ENCODE assay signal across 21 cellular contexts in the genomic region with DNA sequence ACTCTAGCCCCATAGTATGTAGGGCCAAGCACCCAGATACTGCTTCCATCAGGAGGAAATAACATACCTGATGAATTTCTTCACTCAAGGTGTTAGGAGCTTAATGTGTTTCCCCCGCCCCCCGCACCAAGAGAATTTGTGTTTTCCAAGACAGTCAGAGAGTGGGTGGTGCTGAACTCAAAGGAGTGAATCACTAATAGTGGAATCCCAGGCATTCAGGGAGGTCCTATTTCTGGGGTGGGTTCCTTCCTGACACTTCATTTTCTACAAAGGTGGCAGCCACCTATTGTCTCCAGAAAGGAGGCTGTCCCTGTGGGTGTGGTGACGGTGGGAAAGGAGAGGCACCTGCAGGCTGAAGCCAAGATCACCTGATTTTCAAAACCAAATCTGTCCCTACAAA. TPM values are rescaled to one million over a fixed set of nuclear protein-coding genes. Genes with fewer than 3 reads are reported as not detected.
DNase-seq lines count a peak whose midpoint lies in the region; ATAC-seq and TF ChIP-seq lines count a peak whose summit lies in the region.
"Had no signal": no experiment of that assay in that cellular context is flagged by ENCODE, and none has a peak within 500 bp of the region (broad histone marks: within the 10 kb centered on the region; RNA-seq: fewer than 3 reads in every experiment).

No MANE protein-coding gene starts in this region.

- no peaks in the 10 kb centered on the region for H3K9me3 Mint-ChIP-seq in MCF 10A (ENCODE audit: unreplicated experiment)
- no peaks in the 10 kb centered on the region for H3K9me3 Mint-ChIP-seq in activated T-helper 1 cell treated with anti-CD3 and anti-CD28 coated beads, Interleukin-12 subunit alpha, Interleukin-12 subunit beta, Interleukin-2, Interleukin-4 antibody, amounts not matched to agents 30 ng/mL and 10 ng/mL and 1 ng/mL, durations not matched to agents 14 hours and 24 hours and 36 hours
- no peaks in the 10 kb centered on the region for H3K9me3 Mint-ChIP-seq in naive thymus-derived CD4-positive, alpha-beta T cell
- H3K9me3 Mint-ChIP-seq: activated B cell treated with CpG ODN at 0.5 μM for 24 hours; activated naive CD4-positive, alpha-beta T cell treated with anti-CD3 and anti-CD28 coated beads for 36 hours; CD8-positive, alpha-beta memory T cell; stimulated activated naive B cell treated with anti-CD40 and anti-IgM and Interleukin-4, amounts not matched to agents 10 μg/mL and 1 μg/mL and 100 μg/mL, for 72 hours; T-cell had no signal

- no peak for TF ChIP-seq CTCF in MCF 10A (IDR thresholded peaks at IDR 0.05; ENCODE audit: unreplicated experiment)

- no peaks in the 10 kb centered on the region for H3K9me3 ChIP-seq in naive thymus-derived CD4-positive, alpha-beta T cell (ENCODE audit: control insufficient read depth in 2 of 3, low read length in 3 of 3)
- H3K9me3 ChIP-seq: Peyer's patch had no signal

- no peak overlapping the region for H3K4me3 Mint-ChIP-seq in MCF 10A (ENCODE audit: unreplicated experiment)
- H3K4me3 Mint-ChIP-seq in activated T-helper 1 cell treated with anti-CD3 and anti-CD28 coated beads, Interleukin-12 subunit alpha, Interleukin-12 subunit beta, Interleukin-2, Interleukin-4 antibody, amounts not matched to agents 30 ng/mL and 10 ng/mL and 1 ng/mL, durations not matched to agents 14 hours and 24 hours and 36 hours, result no peak overlapping the region
- H3K4me3 Mint-ChIP-seq in naive thymus-derived CD4-positive, alpha-beta T cell, result no peak overlapping the region
- H3K4me3 Mint-ChIP-seq: activated B cell treated with CpG ODN at 0.5 μM for 24 hours; activated CD8-positive, alpha-beta memory T cell treated with anti-CD3 and anti-CD28 coated beads, Interleukin-2, amount 10 ng/mL, durations not matched to agents 7 days and 5 days; activated naive CD4-positive, alpha-beta T cell treated with anti-CD3 and anti-CD28 coated beads for 36 hours; CD8-positive, alpha-beta memory T cell; stimulated activated naive B cell treated with anti-CD40 and anti-IgM and Interleukin-4, amounts not matched to agents 10 μg/mL and 1 μg/mL and 100 μg/mL, for 72 hours; T-cell had no signal

- H3K27me3 ChIP-seq in naive thymus-derived CD4-positive, alpha-beta T cell (ENCODE audit: control insufficient read depth in 2 of 2, insufficient read depth in 2 of 2, low read length in 2 of 2), result no peaks in the 10 kb centered on the region
- H3K27me3 ChIP-seq: Peyer's patch had no signal

- DNase-seq in 8988T, result peak; percentile 21
- peak; percentile 46 for DNase-seq in HT1080 (ENCODE audit: low read depth)
- DNase-seq in MCF 10A (ENCODE audit: unreplicated experiment), result peak; percentile 41
- DNase-seq in iPS-NIHi11 (ENCODE audit: low spot score), result peak; percentile 30
- DNase-seq in NCI-H2107 (lab: John Stamatoyannopoulos, UW), result no peak
- no peak for DNase-seq in activated T-helper 1 cell treated with anti-CD3 and anti-CD28 coated beads, Interleukin-12 subunit alpha, Interleukin-12 subunit beta, Interleukin-2, Interleukin-4 antibody, amounts not matched to agents 30 ng/mL and 10 ng/mL and 1 ng/mL, durations not matched to agents 14 hours and 24 hours and 36 hours (ENCODE audit: low spot score)
- no peak for DNase-seq in naive thymus-derived CD4-positive, alpha-beta T cell
- no peak for DNase-seq in NCI-H774 (lab: John Stamatoyannopoulos, UW)
- DNase-seq: activated B cell treated with CpG ODN at 0.5 μM for 24 hours; activated CD8-positive, alpha-beta memory T cell treated with anti-CD3 and anti-CD28 coated beads, Interleukin-2, amount 10 ng/mL, durations not matched to agents 7 days and 5 days; activated naive CD4-positive, alpha-beta T cell treated with anti-CD3 and anti-CD28 coated beads for 36 hours; CD8-positive, alpha-beta memory T cell; left ventricle myocardium superior; NCI-H1694; NCI-H524; Peyer's patch; stimulated activated naive B cell treated with anti-CD40 and anti-IgM and Interleukin-4, amounts not matched to agents 10 μg/mL and 1 μg/mL and 100 μg/mL, for 72 hours; T-cell had no signal

- H3K4me1 Mint-ChIP-seq in MCF 10A (ENCODE audit: insufficient read depth, unreplicated experiment), result peaks cover 13% of the 10 kb centered on the region
- H3K4me1 Mint-ChIP-seq in activated T-helper 1 cell treated with anti-CD3 and anti-CD28 coated beads, Interleukin-12 subunit alpha, Interleukin-12 subunit beta, Interleukin-2, Interleukin-4 antibody, amounts not matched to agents 30 ng/mL and 10 ng/mL and 1 ng/mL, durations not matched to agents 14 hours and 24 hours and 36 hours (ENCODE audit: low read depth), result no peaks in the 10 kb centered on the region
- H3K4me1 Mint-ChIP-seq in naive thymus-derived CD4-positive, alpha-beta T cell, result no peaks in the 10 kb centered on the region
- H3K4me1 Mint-ChIP-seq: activated B cell treated with CpG ODN at 0.5 μM for 24 hours; activated CD8-positive, alpha-beta memory T cell treated with anti-CD3 and anti-CD28 coated beads, Interleukin-2, amount 10 ng/mL, durations not matched to agents 7 days and 5 days; CD8-positive, alpha-beta memory T cell; T-cell had no signal

- H3K4me1 ChIP-seq in naive thymus-derived CD4-positive, alpha-beta T cell (ENCODE audit: control insufficient read depth in 2 of 2, insufficient read depth in 2 of 2, low read length in 2 of 2), result no peaks in the 10 kb centered on the region
- H3K4me1 ChIP-seq: Peyer's patch had no signal

- no peaks in the 10 kb centered on the region for H3K36me3 Mint-ChIP-seq in MCF 10A (ENCODE audit: insufficient read depth, unreplicated experiment)
- no peaks in the 10 kb centered on the region for H3K36me3 Mint-ChIP-seq in activated T-helper 1 cell treated with anti-CD3 and anti-CD28 coated beads, Interleukin-12 subunit alpha, Interleukin-12 subunit beta, Interleukin-2, Interleukin-4 antibody, amounts not matched to agents 30 ng/mL and 10 ng/mL and 1 ng/mL, durations not matched to agents 14 hours and 24 hours and 36 hours (ENCODE audit: low read depth)
- H3K36me3 Mint-ChIP-seq in naive thymus-derived CD4-positive, alpha-beta T cell, result no peaks in the 10 kb centered on the region
- H3K36me3 Mint-ChIP-seq: activated CD8-positive, alpha-beta memory T cell treated with anti-CD3 and anti-CD28 coated beads, Interleukin-2, amount 10 ng/mL, durations not matched to agents 7 days and 5 days; CD8-positive, alpha-beta memory T cell; stimulated activated naive B cell treated with anti-CD40 and anti-IgM and Interleukin-4, amounts not matched to agents 10 μg/mL and 1 μg/mL and 100 μg/mL, for 72 hours; T-cell had no signal

- intact Hi-C loops in MCF 10A (cut with micrococcal nuclease), result no loop called here
- intact Hi-C loops in activated T-helper 1 cell treated with anti-CD3 and anti-CD28 coated beads, Interleukin-12 subunit alpha, Interleukin-12 subunit beta, Interleukin-2, Interleukin-4 antibody, amounts not matched to agents 30 ng/mL and 10 ng/mL and 1 ng/mL, durations not matched to agents 14 hours and 24 hours and 36 hours (cut with micrococcal nuclease), result no loop called here
- intact Hi-C loops in naive thymus-derived CD4-positive, alpha-beta T cell (cut with micrococcal nuclease), result no loop called here

- H3K27ac ChIP-seq in naive thymus-derived CD4-positive, alpha-beta T cell (ENCODE audit: low read depth, low read length), result no peak overlapping the region
- H3K27ac ChIP-seq: KMS-11, Peyer's patch had no signal

- POLR2A ChIA-PET in MCF 10A (lab: Yijun Ruan, JAX), result no interaction called here
- POLR2A ChIA-PET in naive thymus-derived CD4-positive, alpha-beta T cell (lab: Charles Lee), result no interaction called here

- H3K36me3 ChIP-seq in naive thymus-derived CD4-positive, alpha-beta T cell (ENCODE audit: control insufficient read depth in 2 of 3, insufficient read depth in 3 of 3, low read length in 3 of 3), result no peaks in the 10 kb centered on the region
- H3K36me3 ChIP-seq: Peyer's patch had no signal

- no peak for ATAC-seq in naive thymus-derived CD4-positive, alpha-beta T cell
- ATAC-seq: activated CD8-positive, alpha-beta memory T cell treated with anti-CD3 and anti-CD28 coated beads, Interleukin-2, amount 10 ng/mL, durations not matched to agents 7 days and 5 days; stimulated activated naive B cell treated with anti-CD40 and anti-IgM and Interleukin-4, amounts not matched to agents 10 μg/mL and 1 μg/mL and 100 μg/mL, for 72 hours; T-cell had no signal

- no peak overlapping the region for H3K4me3 ChIP-seq in naive thymus-derived CD4-positive, alpha-beta T cell (ENCODE audit: low read length)
- H3K4me3 ChIP-seq: Peyer's patch had no signal

- CTCF ChIA-PET in MCF 10A (lab: Yijun Ruan, JAX), result interaction anchor here (0.7 to 1.2 kb wide), 4 partner anchors 8 to 64 kb away, joined by 3 to 4 read pairs (median 4); partner anchors contain the start of gene ELF5
- CTCF ChIA-PET in naive thymus-derived CD4-positive, alpha-beta T cell (lab: Charles Lee), result no interaction called here

- no TSS peak for BruUV-seq in MCF 10A (replicated peaks; lab: Mats Ljungman, UMichigan)

- no peaks in the 10 kb centered on the region for H3K27me3 Mint-ChIP-seq in MCF 10A (ENCODE audit: insufficient read depth, unreplicated experiment)
- H3K27me3 Mint-ChIP-seq in activated T-helper 1 cell treated with anti-CD3 and anti-CD28 coated beads, Interleukin-12 subunit alpha, Interleukin-12 subunit beta, Interleukin-2, Interleukin-4 antibody, amounts not matched to agents 30 ng/mL and 10 ng/mL and 1 ng/mL, durations not matched to agents 14 hours and 24 hours and 36 hours (ENCODE audit: insufficient read depth), result peaks cover 26% of the 10 kb centered on the region
- H3K27me3 Mint-ChIP-seq in naive thymus-derived CD4-positive, alpha-beta T cell, result peaks cover 23 to 54% (median 43%) of the 10 kb centered on the region in 5 donors

- peak overlapping the region; percentile 24 for H3K27ac Mint-ChIP-seq in MCF 10A (ENCODE audit: low read depth, unreplicated experiment)
- H3K27ac Mint-ChIP-seq in activated T-helper 1 cell treated with anti-CD3 and anti-CD28 coated beads, Interleukin-12 subunit alpha, Interleukin-12 subunit beta, Interleukin-2, Interleukin-4 antibody, amounts not matched to agents 30 ng/mL and 10 ng/mL and 1 ng/mL, durations not matched to agents 14 hours and 24 hours and 36 hours, result no peak overlapping the region
- no peak overlapping the region for H3K27ac Mint-ChIP-seq in naive thymus-derived CD4-positive, alpha-beta T cell
- H3K27ac Mint-ChIP-seq: activated B cell treated with CpG ODN at 0.5 μM for 24 hours; activated CD8-positive, alpha-beta memory T cell treated with anti-CD3 and anti-CD28 coated beads, Interleukin-2, amount 10 ng/mL, durations not matched to agents 7 days and 5 days; activated naive CD4-positive, alpha-beta T cell treated with anti-CD3 and anti-CD28 coated beads for 36 hours; CD8-positive, alpha-beta memory T cell; stimulated activated naive B cell treated with anti-CD40 and anti-IgM and Interleukin-4, amounts not matched to agents 10 μg/mL and 1 μg/mL and 100 μg/mL, for 72 hours; T-cell had no signal

RNA-seq across cellular contexts. Expression of gene ELF5, which starts 50.8 kb away (rescaled TPM):
- not detected in 2 replicates for total RNA-seq in HT1080 (2014; rRNA removed; shearing (Covaris generic))
- not detected in 2 replicates for polyA plus RNA-seq in HT1080 (2015; cell fraction: cytosol; rRNA removed)
- not detected in 2 replicates for polyA plus RNA-seq in HT1080 (2015; cell fraction: nucleus; rRNA removed)
- total RNA-seq in MCF 10A (2022), result not detected in 2 replicates
- total RNA-seq in activated T-helper 1 cell treated with anti-CD3 and anti-CD28 coated beads, Interleukin-12 subunit alpha, Interleukin-12 subunit beta, Interleukin-2, Interleukin-4 antibody, amounts not matched to agents 30 ng/mL and 10 ng/mL and 1 ng/mL, durations not matched to agents 14 hours and 24 hours and 36 hours, result not detected in 2 replicates
- total RNA-seq in naive thymus-derived CD4-positive, alpha-beta T cell, result not detected
- polyA plus RNA-seq in naive thymus-derived CD4-positive, alpha-beta T cell, result not detected
- total RNA-seq: activated B cell treated with CpG ODN at 0.5 μM for 24 hours; activated CD8-positive, alpha-beta memory T cell treated with anti-CD3 and anti-CD28 coated beads, Interleukin-2, amount 10 ng/mL, durations not matched to agents 7 days and 5 days; activated naive CD4-positive, alpha-beta T cell treated with anti-CD3 and anti-CD28 coated beads for 36 hours; cardiac septum; CD8-positive, alpha-beta memory T cell; left ventricle myocardium superior; Peyer's patch; sciatic nerve; T-cell had no signal
- polyA plus RNA-seq: CD8-positive, alpha-beta memory T cell had no signal

RNA-seq across cellular contexts. Expression of gene EHF, which starts 56.5 kb away (rescaled TPM):
- 0.27 TPM in 1 of 2 replicates, not detected in the other for total RNA-seq in HT1080 (2014; rRNA removed; shearing (Covaris generic))
- polyA plus RNA-seq in HT1080 (2015; cell fraction: cytosol; rRNA removed), result 0.05 TPM in 1 of 2 replicates, not detected in the other
- not detected in 2 replicates for polyA plus RNA-seq in HT1080 (2015; cell fraction: nucleus; rRNA removed)
- 0.54 and 1.1 TPM in 2 replicates for total RNA-seq in MCF 10A (2022)
- total RNA-seq in activated T-helper 1 cell treated with anti-CD3 and anti-CD28 coated beads, Interleukin-12 subunit alpha, Interleukin-12 subunit beta, Interleukin-2, Interleukin-4 antibody, amounts not matched to agents 30 ng/mL and 10 ng/mL and 1 ng/mL, durations not matched to agents 14 hours and 24 hours and 36 hours, result not detected in 2 replicates
- under 1 TPM in 1 of 5 experiments, not detected in 4; 0.20 TPM for total RNA-seq in naive thymus-derived CD4-positive, alpha-beta T cell
- polyA plus RNA-seq in naive thymus-derived CD4-positive, alpha-beta T cell, result not detected
- total RNA-seq: activated naive CD4-positive, alpha-beta T cell treated with anti-CD3 and anti-CD28 coated beads for 36 hours had no signal
- polyA plus RNA-seq: CD8-positive, alpha-beta memory T cell had no signal

Comparison
In these comparisons a context has a peak if more than half of its experiments do, and no peak if none do; other contexts are left out.
1. DNase-seq: peak in 8988T (single experiment), HT1080 (single experiment), MCF 10A (single experiment) and iPS-NIHi11 (single experiment); none in NCI-H2107 (single experiment), activated T-helper 1 cell treated with anti-CD3 and anti-CD28 coated beads, Interleukin-12 subunit alpha, Interleukin-12 subunit beta, Interleukin-2, Interleukin-4 antibody, amounts not matched to agents 30 ng/mL and 10 ng/mL and 1 ng/mL, durations not matched to agents 14 hours and 24 hours and 36 hours (single experiment), naive thymus-derived CD4-positive, alpha-beta T cell (0 of 9) and NCI-H774 (single experiment).